26 cellular contexts compared by ENCODE assay signal in the genomic region with DNA sequence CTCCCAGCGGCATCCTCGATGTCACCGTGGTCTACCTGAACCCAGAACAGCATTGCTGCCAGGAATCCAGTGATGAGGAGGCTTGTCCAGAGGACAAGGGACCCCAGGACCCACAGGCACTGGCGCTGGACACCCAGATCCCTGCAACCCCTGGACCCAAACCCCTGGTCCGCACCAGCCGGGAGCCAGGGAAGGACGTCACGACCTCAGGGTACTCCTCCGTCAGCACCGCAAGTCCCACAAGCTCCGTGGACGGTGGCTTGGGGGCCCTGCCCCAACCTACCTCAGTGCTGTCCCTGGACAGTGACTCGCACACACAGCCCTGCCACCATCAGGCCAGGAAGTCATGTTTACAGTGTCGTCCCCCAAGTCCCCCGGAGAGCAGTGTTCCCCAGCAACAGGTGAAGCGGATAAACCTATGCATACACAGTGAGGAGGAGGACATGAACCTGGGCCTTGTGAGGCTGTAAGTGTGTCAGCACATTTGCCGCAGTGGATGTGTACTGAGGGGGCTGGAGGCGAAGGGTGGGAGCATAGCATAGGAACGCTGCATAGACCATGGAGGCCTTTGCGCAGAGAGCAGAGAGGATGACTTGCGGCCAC. TPM values are rescaled to one million over a fixed set of nuclear protein-coding genes. Genes with fewer than 3 reads are reported as not detected.
DNase-seq lines count a peak whose midpoint lies in the region; ATAC-seq, FAIRE-seq and TF ChIP-seq lines count a peak whose summit lies in the region.
"Had no signal": no experiment of that assay in that cellular context is flagged by ENCODE, and none has a peak within 500 bp of the region (broad histone marks: within the 10 kb centered on the region; RNA-seq: fewer than 3 reads in every experiment).

No MANE protein-coding gene starts in this region.

- H3K4me1 ChIP-seq in K562 (replicated peaks in 1 of 2; ENCODE audit: control insufficient read depth in 2 of 2, insufficient read depth in 2 of 2, low read length in 2 of 2), result peaks cover 10 to 71% of the 10 kb centered on the region in 2 experiments; a peak in 4 of 5 replicates
- H3K4me1 ChIP-seq in transverse colon, result peaks cover 11 to 19% (median 15%) of the 10 kb centered on the region in 4 donors
- H3K4me1 ChIP-seq: BE2C had no signal

- H3K27ac Mint-ChIP-seq in nephron progenitor cell, result peak overlapping the region; percentile 48

- TF ChIP-seq EP300 in K562 (IDR thresholded peaks at IDR 0.05; ENCODE audit: low read length) (no peak), transverse colon (IDR thresholded peaks at IDR 0.05; ENCODE audit: low read depth) (no peak)

- H3K9me3 Mint-ChIP-seq in nephron progenitor cell, result no peaks in the 10 kb centered on the region

- H3K36me3 ChIP-seq in K562 (ENCODE audit: control insufficient read depth, insufficient read depth, low read length), result peaks cover 79% of the 10 kb centered on the region; the same call in 2 of the 3 replicates
- peaks cover 0 to 6% (median 0%) of the 10 kb centered on the region in 4 donors for H3K36me3 ChIP-seq in transverse colon

- no peaks in the 10 kb centered on the region; the same call in 1 of the 2 replicates for H4K20me1 ChIP-seq in K562 (replicated peaks; ENCODE audit: control insufficient read depth, insufficient read depth, low read length)

- no TSS peak for BruUV-seq in K562 (replicated peaks; lab: Mats Ljungman, UMichigan)

- no peaks in the 10 kb centered on the region for H3K9me3 ChIP-seq in K562 (replicated peaks; ENCODE audit: control insufficient read depth, insufficient read depth, low read depth, low read length)
- H3K9me3 ChIP-seq in transverse colon, result no peaks in the 10 kb centered on the region
- H3K9me3 ChIP-seq: BE2C, MG63, SJCRH30 had no signal

- peaks cover 23% of the 10 kb centered on the region for H3K4me1 Mint-ChIP-seq in nephron progenitor cell

- no peak overlapping the region for H3K4me2 ChIP-seq in K562 (ENCODE audit: insufficient read depth, low read length)

- no peak overlapping the region for H3K4me3 Mint-ChIP-seq in nephron progenitor cell

- peak; percentile 16 for TF ChIP-seq POLR2A in GM19099 (IDR thresholded peaks at IDR 0.05; ENCODE audit: extremely low read depth, insufficient read length, low read depth)
- TF ChIP-seq POLR2A in K562 (conservative IDR thresholded peaks at IDR 0.05), result no peak; the same call in 1 of the 2 replicates
- TF ChIP-seq POLR2A in transverse colon (IDR thresholded peaks at IDR 0.05), result no peak

- H3K9me1 ChIP-seq in K562 (ENCODE audit: control insufficient read depth, insufficient read depth, low read length), result peaks cover 6% of the 10 kb centered on the region

- CTCF ChIA-PET in K562 (lab: Yijun Ruan, JAX; ENCODE audit: low intra/inter-chr PET ratio), result no interaction called here

- no peak for ATAC-seq in K562
- no peak for ATAC-seq in HG03432 (IDR thresholded peaks at IDR 0.05; ENCODE audit: unreplicated experiment)
- ATAC-seq: HepG2, PC-3, Right ventricle myocardium inferior, SK-N-SH treated with all-trans-retinoic acid at 6 μM for 48 hours had no signal

- FAIRE-seq in K562 (lab: Jason Lieb, UNC), result no peak
- FAIRE-seq: GM12892, HepG2 had no signal

- no peak for TF ChIP-seq CTCF in 22Rv1 (IDR thresholded peaks at IDR 0.05)
- no peak for TF ChIP-seq CTCF in K562 (IDR thresholded peaks at IDR 0.05 in 2 of 3, conservative IDR thresholded peaks at IDR 0.05 in 1 of 3; ENCODE audit: insufficient read depth in 2 of 3, low read depth in 1 of 3, low read length in 3 of 3)
- TF ChIP-seq CTCF in nephron progenitor cell (IDR thresholded peaks at IDR 0.05), result no peak
- no peak for TF ChIP-seq CTCF in transverse colon (IDR thresholded peaks at IDR 0.05)

- 89% methylated on average over 17 of the region's 21 CpGs for WGBS in K562 (ENCODE audit: insufficient coverage, low coverage, missing lambda C conversion rate)
- WGBS in transverse colon (ENCODE audit: low coverage in 1 of 2), 2 donors, result 91 to 94% methylated on average over 5 to 21 of the region's 21 CpGs

- H3K36me3 Mint-ChIP-seq in nephron progenitor cell (ENCODE audit: low read depth), result peaks cover 37% of the 10 kb centered on the region

- intact Hi-C loops in K562 (cut with micrococcal nuclease), result no loop called here
- intact Hi-C loops in transverse colon (cut with DNase I; ENCODE audit: low total_unique reads), result no loop called here

- no peaks in the 10 kb centered on the region for H3K27me3 ChIP-seq in K562 (ENCODE audit: control insufficient read depth in 2 of 2, insufficient read depth in 2 of 2, low read length in 2 of 2)
- no peaks in the 10 kb centered on the region for H3K27me3 ChIP-seq in transverse colon
- H3K27me3 ChIP-seq: BE2C, MG63, SJCRH30 had no signal

- no peak for TF ChIP-seq RAD21 in K562 (CRISPR knock-in tag; conservative IDR thresholded peaks at IDR 0.05 in 1 of 2, IDR thresholded peaks at IDR 0.05 in 1 of 2)

- peak overlapping the region in 1 of 2 experiments; percentile 75; a peak in 1 of 4 replicates for H3K9ac ChIP-seq in K562 (ENCODE audit: insufficient read depth in 1 of 2, low read depth in 2 of 2, low read length in 2 of 2)

- H3K27ac ChIP-seq in 22Rv1 (peak overlapping the region; percentile 86; the same call in 1 of the 2 replicates), K562 (ENCODE audit: extremely low read depth, low read depth, low read length) (no peak overlapping the region), transverse colon (no peak overlapping the region)
- H3K27ac ChIP-seq: SJCRH30 had no signal

- H3K4me3 ChIP-seq in K562 (no peak overlapping the region), transverse colon (no peak overlapping the region)
- H3K4me3 ChIP-seq: MG63, SJCRH30 had no signal

- in situ Hi-C loops in K562 (cut with MboI) (no loop called here), transverse colon (cut with MboI; ENCODE audit: low pct_ligation_motif_present in 1 of 4, low pct_unique_long_range_greater_than_20kb in 1 of 4, low sequenced_read_pairs in 3 of 4) (no loop called here)

- peaks cover 2% of the 10 kb centered on the region for H3K27me3 Mint-ChIP-seq in nephron progenitor cell (ENCODE audit: low read depth, poor library complexity)

- DNase-seq in K562 (ENCODE audit: extremely low read depth in 1 of 4, low spot score in 3 of 4) (no peak), nephron progenitor cell (no peak), Kasumi-1 (lab: John Stamatoyannopoulos, UW) (no peak), dedifferentiated amniotic fluid mesenchymal stem cell (ENCODE audit: extremely low spot score) (no peak), transverse colon (no peak)
- DNase-seq: BE2C; Calu3; DND-41; MG63; NCI-H1105 treated with DMSO at 0.1 percent for 48 hours; NCI-H146; NCI-H2029; NCI-H446 treated with DMSO at 0.1 percent for 48 hours; NCI-H526; NCI-H82; NK-92 treated with Interleukin-12 subunit alpha and Interleukin-12 subunit beta, amount 100 ng/mL, for 24 hours; PC-3; SJCRH30 had no signal

- peaks cover 16% of the 10 kb centered on the region for H3K79me2 ChIP-seq in K562 (ENCODE audit: control insufficient read depth, insufficient read depth, low read length)

- no peak overlapping the region for H2AFZ ChIP-seq in K562 (ENCODE audit: low read depth, low read length)

- POLR2A ChIA-PET in K562 (lab: Yijun Ruan, JAX), result interaction anchor here (0.7 to 2.0 kb wide), 3 partner anchors 13 to 55 kb away, joined by 3 to 10 read pairs (median 3); no protein-coding TSS in a partner anchor

RNA-seq across cellular contexts. Expression of gene TEDC2, which starts 3.3 kb away (rescaled TPM):
- total RNA-seq in K562 (2011; cell fraction: chromatin; rRNA removed; ENCODE audit: low replicate concordance), result 28.4 and 114 TPM in 2 replicates
- total RNA-seq in K562 (2011; cell fraction: nucleolus; rRNA removed), result 102 and 124 TPM in 2 replicates
- total RNA-seq in K562 (2011; cell fraction: nucleoplasm; rRNA removed), result 40.8 and 51.4 TPM in 2 replicates
- 50.2 and 66.0 TPM in 2 replicates for total RNA-seq in K562 (2014; rRNA removed)
- total RNA-seq in K562 (2014; rRNA removed; fragmentation: Illumina TruSeq; extraction: Trizol), result 6.4 and 11.6 TPM in 2 replicates
- 25.8 and 28.4 TPM in 2 replicates for total RNA-seq in K562 (2015; rRNA removed; fragmentation: Illumina TruSeq; extraction: Trizol)
- total RNA-seq in K562 (2021), result 43.0 and 46.1 TPM in 2 replicates
- 11.5 and 19.7 TPM in 2 replicates for polyA plus RNA-seq in K562 (2011; rRNA removed)
- polyA plus RNA-seq in K562 (2011; cell fraction: cytosol; rRNA removed), result 12.4 and 30.6 TPM in 2 replicates
- 115 and 152 TPM in 2 replicates for polyA plus RNA-seq in K562 (2011; cell fraction: nucleus; rRNA removed)
- 25.5 and 36.0 TPM in 2 replicates for polyA plus RNA-seq in K562 (2012)
- polyA plus RNA-seq in K562 (2014; fragmentation: Illumina TruSeq; extraction: Trizol), result 17.6 and 21.1 TPM in 2 replicates
- 1 to 10 TPM in 1 of 2 experiments, under 1 TPM in 1; 0.75 to 2.2 TPM for polyA plus RNA-seq in K562 (2014; fragmentation: Nextera tagmentation; extraction: Ambion mirVana)
- 46.1 and 57.0 TPM in 2 replicates for polyA plus RNA-seq in K562 (2014; rRNA removed)
- 3.6 and 6.3 TPM in 2 replicates for polyA minus RNA-seq in K562 (2011; rRNA and poly(A)+ RNA removed)
- 5.9 and 8.8 TPM in 2 replicates for polyA minus RNA-seq in K562 (2011; cell fraction: cytosol; rRNA and poly(A)+ RNA removed)
- 44.7 and 53.2 TPM in 2 replicates for polyA minus RNA-seq in K562 (2011; cell fraction: nucleus; rRNA and poly(A)+ RNA removed)
- total RNA-seq in transverse colon, result 1 to 10 TPM in 2 of 4 donors, not detected in 2; 1.4 to 2.3 TPM

RNA-seq across cellular contexts. Expression of gene NTN3, which starts 14.4 kb away (rescaled TPM):
- 0.42 TPM in 1 of 2 replicates, not detected in the other for total RNA-seq in K562 (2011; cell fraction: chromatin; rRNA removed; ENCODE audit: low replicate concordance)
- 0.13 and 0.17 TPM in 2 replicates for total RNA-seq in K562 (2011; cell fraction: nucleolus; rRNA removed)
- not detected in 2 replicates for total RNA-seq in K562 (2011; cell fraction: nucleoplasm; rRNA removed)
- total RNA-seq in K562 (2014; rRNA removed) (not detected in 2 replicates), K562 (2014; rRNA removed; fragmentation: Illumina TruSeq; extraction: Trizol) (not detected in 2 replicates), K562 (2015; rRNA removed; fragmentation: Illumina TruSeq; extraction: Trizol) (not detected in 2 replicates), K562 (2021) (not detected in 2 replicates), transverse colon (not detected)
- polyA plus RNA-seq in K562 (2011; rRNA removed) (not detected in 2 replicates), K562 (2014; fragmentation: Illumina TruSeq; extraction: Trizol) (not detected in 2 replicates), K562 (2014; fragmentation: Nextera tagmentation; extraction: Ambion mirVana) (not detected), K562 (2014; rRNA removed) (not detected in 2 replicates)
- polyA plus RNA-seq in K562 (2011; cell fraction: cytosol; rRNA removed), result not detected in 2 replicates
- polyA plus RNA-seq in K562 (2011; cell fraction: nucleus; rRNA removed), result not detected in 2 replicates
- polyA plus RNA-seq in K562 (2012), result 0.07 and 0.08 TPM in 2 replicates
- polyA minus RNA-seq in K562 (2011; rRNA and poly(A)+ RNA removed), result not detected in 2 replicates
- polyA minus RNA-seq in K562 (2011; cell fraction: cytosol; rRNA and poly(A)+ RNA removed), result not detected in 2 replicates
- polyA minus RNA-seq in K562 (2011; cell fraction: nucleus; rRNA and poly(A)+ RNA removed), result not detected in 2 replicates
- total RNA-seq: Calu3, HT1080, PC-3 had no signal

RNA-seq across cellular contexts. Expression of gene TBC1D24, which starts 18.3 kb away (rescaled TPM):
- 29.2 and 69.3 TPM in 2 replicates for total RNA-seq in K562 (2011; cell fraction: chromatin; rRNA removed; ENCODE audit: low replicate concordance)
- 36.9 and 38.2 TPM in 2 replicates for total RNA-seq in K562 (2011; cell fraction: nucleolus; rRNA removed)
- 27.0 and 36.9 TPM in 2 replicates for total RNA-seq in K562 (2011; cell fraction: nucleoplasm; rRNA removed)
- total RNA-seq in K562 (2014; rRNA removed), result 7.2 and 13.4 TPM in 2 replicates
- 4.2 and 4.9 TPM in 2 replicates for total RNA-seq in K562 (2014; rRNA removed; fragmentation: Illumina TruSeq; extraction: Trizol)
- total RNA-seq in K562 (2015; rRNA removed; fragmentation: Illumina TruSeq; extraction: Trizol), result 9.1 and 11.2 TPM in 2 replicates
- 22.6 and 24.3 TPM in 2 replicates for total RNA-seq in K562 (2021)
- 5.7 and 9.4 TPM in 2 replicates for polyA plus RNA-seq in K562 (2011; rRNA removed)
- polyA plus RNA-seq in K562 (2011; cell fraction: cytosol; rRNA removed), result 7.1 and 12.3 TPM in 2 replicates
- polyA plus RNA-seq in K562 (2011; cell fraction: nucleus; rRNA removed), result 22.9 and 34.2 TPM in 2 replicates
- 8.5 and 9.1 TPM in 2 replicates for polyA plus RNA-seq in K562 (2012)
- polyA plus RNA-seq in K562 (2014; fragmentation: Illumina TruSeq; extraction: Trizol), result 7.2 and 9.4 TPM in 2 replicates
- polyA plus RNA-seq in K562 (2014; fragmentation: Nextera tagmentation; extraction: Ambion mirVana), result 1 to 10 TPM; 1.7 to 4.2 TPM
- polyA plus RNA-seq in K562 (2014; rRNA removed), result 8.3 and 9.3 TPM in 2 replicates
- 6.5 and 9.7 TPM in 2 replicates for polyA minus RNA-seq in K562 (2011; rRNA and poly(A)+ RNA removed)
- 13.1 and 14.3 TPM in 2 replicates for polyA minus RNA-seq in K562 (2011; cell fraction: cytosol; rRNA and poly(A)+ RNA removed)
- 12.5 and 15.3 TPM in 2 replicates for polyA minus RNA-seq in K562 (2011; cell fraction: nucleus; rRNA and poly(A)+ RNA removed)
- 10 to 100 TPM in 2 of 4 donors, 1 to 10 TPM in 2; 8.3 to 19.3 (median 11.6) TPM for total RNA-seq in transverse colon

RNA-seq across cellular contexts. Expression of gene CCNF, which starts 27.4 kb away (rescaled TPM):
- 85.7 and 196 TPM in 2 replicates for total RNA-seq in K562 (2011; cell fraction: chromatin; rRNA removed; ENCODE audit: low replicate concordance)
- total RNA-seq in K562 (2011; cell fraction: nucleolus; rRNA removed), result 118 and 124 TPM in 2 replicates
- total RNA-seq in K562 (2011; cell fraction: nucleoplasm; rRNA removed), result 119 and 147 TPM in 2 replicates
- 46.2 and 66.4 TPM in 2 replicates for total RNA-seq in K562 (2014; rRNA removed)
- 26.2 and 29.5 TPM in 2 replicates for total RNA-seq in K562 (2014; rRNA removed; fragmentation: Illumina TruSeq; extraction: Trizol)
- total RNA-seq in K562 (2015; rRNA removed; fragmentation: Illumina TruSeq; extraction: Trizol), result 34.2 and 36.9 TPM in 2 replicates
- total RNA-seq in K562 (2021), result 62.9 and 70.1 TPM in 2 replicates
- polyA plus RNA-seq in K562 (2011; rRNA removed), result 18.5 and 18.8 TPM in 2 replicates
- polyA plus RNA-seq in K562 (2011; cell fraction: cytosol; rRNA removed), result 23.2 and 35.3 TPM in 2 replicates
- 34.8 and 58.2 TPM in 2 replicates for polyA plus RNA-seq in K562 (2011; cell fraction: nucleus; rRNA removed)
- polyA plus RNA-seq in K562 (2012), result 35.0 and 35.7 TPM in 2 replicates
- polyA plus RNA-seq in K562 (2014; fragmentation: Illumina TruSeq; extraction: Trizol), result 30.8 and 43.5 TPM in 2 replicates
- 1 to 10 TPM; 4.1 to 5.4 TPM for polyA plus RNA-seq in K562 (2014; fragmentation: Nextera tagmentation; extraction: Ambion mirVana)
- polyA plus RNA-seq in K562 (2014; rRNA removed), result 24.6 and 28.5 TPM in 2 replicates
- polyA minus RNA-seq in K562 (2011; rRNA and poly(A)+ RNA removed), result 39.0 and 67.5 TPM in 2 replicates
- 65.5 and 70.9 TPM in 2 replicates for polyA minus RNA-seq in K562 (2011; cell fraction: cytosol; rRNA and poly(A)+ RNA removed)
- 35.1 and 42.3 TPM in 2 replicates for polyA minus RNA-seq in K562 (2011; cell fraction: nucleus; rRNA and poly(A)+ RNA removed)
- total RNA-seq in transverse colon, result 10 to 100 TPM in 1 of 4 donors, 1 to 10 TPM in 2, under 1 TPM in 1; 0.75 to 24.9 (median 2.3) TPM

RNA-seq across cellular contexts. Expression of gene ATP6V0C, which starts 57.1 kb away (rescaled TPM):
- 30.3 and 91.0 TPM in 2 replicates for total RNA-seq in K562 (2011; cell fraction: chromatin; rRNA removed; ENCODE audit: low replicate concordance)
- 132 and 138 TPM in 2 replicates for total RNA-seq in K562 (2011; cell fraction: nucleolus; rRNA removed)
- total RNA-seq in K562 (2011; cell fraction: nucleoplasm; rRNA removed), result 102 and 104 TPM in 2 replicates
- total RNA-seq in K562 (2014; rRNA removed) (28.4 and 48.6 TPM in 2 replicates), K562 (2014; rRNA removed; fragmentation: Illumina TruSeq; extraction: Trizol) (10.2 and 10.8 TPM in 2 replicates), K562 (2015; rRNA removed; fragmentation: Illumina TruSeq; extraction: Trizol) (22.7 and 24.3 TPM in 2 replicates), K562 (2021) (213 and 228 TPM in 2 replicates), transverse colon (100 to 1,000 TPM; 101 to 237 (median 135) TPM)
- polyA plus RNA-seq in K562 (2011; rRNA removed) (7.1 and 14.1 TPM in 2 replicates), K562 (2014; fragmentation: Illumina TruSeq; extraction: Trizol) (44.5 and 83.3 TPM in 2 replicates), K562 (2014; fragmentation: Nextera tagmentation; extraction: Ambion mirVana) (1 to 10 TPM; 2.9 to 5.2 TPM), K562 (2014; rRNA removed) (63.0 and 66.3 TPM in 2 replicates)
- 28.4 and 49.5 TPM in 2 replicates for polyA plus RNA-seq in K562 (2011; cell fraction: cytosol; rRNA removed)
- 18.4 and 28.6 TPM in 2 replicates for polyA plus RNA-seq in K562 (2011; cell fraction: nucleus; rRNA removed)
- 228 and 237 TPM in 2 replicates for polyA plus RNA-seq in K562 (2012)
- 4.5 and 5.5 TPM in 2 replicates for polyA minus RNA-seq in K562 (2011; rRNA and poly(A)+ RNA removed)
- 81.8 and 143 TPM in 2 replicates for polyA minus RNA-seq in K562 (2011; cell fraction: cytosol; rRNA and poly(A)+ RNA removed)
- polyA minus RNA-seq in K562 (2011; cell fraction: nucleus; rRNA and poly(A)+ RNA removed), result 8.2 and 10.8 TPM in 2 replicates
